In the genomic region with DNA sequence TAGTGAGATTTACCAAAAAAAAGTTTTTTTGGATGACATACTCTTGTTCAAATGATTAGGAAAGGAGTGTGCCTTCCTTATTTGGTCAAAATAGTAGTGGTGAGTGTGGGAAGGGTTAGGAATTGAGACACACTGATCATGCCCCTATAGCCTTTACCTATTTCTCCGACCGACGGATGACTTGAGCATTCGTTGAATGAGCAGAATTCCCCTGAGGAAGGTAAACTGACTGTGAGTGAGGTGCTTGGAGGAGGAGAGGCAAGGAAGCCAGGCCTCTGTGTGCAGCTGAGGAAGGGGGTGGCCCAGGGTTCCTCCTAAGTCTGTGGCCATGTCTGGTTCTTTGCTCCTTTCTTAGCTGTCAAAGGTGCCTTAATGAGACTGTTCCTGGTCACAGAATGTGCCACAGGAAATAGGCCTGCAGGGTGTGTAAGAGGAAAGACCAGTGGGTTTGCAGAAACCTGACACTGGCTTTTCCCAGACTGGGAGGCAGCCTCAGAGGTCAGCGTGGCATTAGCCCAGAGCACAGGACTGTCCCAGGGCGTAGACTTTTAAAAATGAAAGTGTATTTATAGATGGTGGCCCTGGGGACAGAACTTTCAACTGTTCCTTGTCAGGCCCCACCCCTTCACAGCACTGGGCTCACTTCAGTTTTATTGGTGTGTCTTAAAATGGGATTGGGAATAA, we compare ENCODE assay signal across 9 cellular contexts.
DNase-seq lines count a peak whose midpoint lies in the region; ATAC-seq and TF ChIP-seq lines count a peak whose summit lies in the region.
"Had no signal": no experiment of that assay in that cellular context is flagged by ENCODE, and none has a peak within 500 bp of the region (broad histone marks: within the 10 kb centered on the region; RNA-seq: fewer than 3 reads in every experiment).

No MANE protein-coding gene starts in this region.

- peaks cover 75% of the 10 kb centered on the region for H3K4me1 Mint-ChIP-seq in HFFc6 (ENCODE audit: low read depth)

- peak overlapping the region; percentile 25 to 95 (median 72) for H3K27ac ChIP-seq in tibial nerve

- no peak for TF ChIP-seq POLR2A in tibial nerve (IDR thresholded peaks at IDR 0.05)

- H3K9me3 ChIP-seq in adipocyte (ENCODE audit: control insufficient read depth, low read length) (no peaks in the 10 kb centered on the region), tibial nerve (no peaks in the 10 kb centered on the region)

- H3K36me3 ChIP-seq in adipocyte (ENCODE audit: control insufficient read depth, insufficient read depth, low read length, severe bottlenecking) (peaks cover 10% of the 10 kb centered on the region), tibial nerve (no peaks in the 10 kb centered on the region)

- no peak for TF ChIP-seq CTCF in HFFc6 (IDR thresholded peaks at IDR 0.05)
- peak in 1 of 5 experiments; percentile 15 for TF ChIP-seq CTCF in tibial nerve (IDR thresholded peaks at IDR 0.05)

- H3K4me3 Mint-ChIP-seq in HFFc6 = peak overlapping the region; percentile 22; the same call in 1 of the 2 replicates

- DNase-seq in HFFc6 (peak; percentile 31), adipocyte (ENCODE audit: low read depth) (no peak), left colon (peak; percentile 24 to 40), tibial nerve (ENCODE audit: low spot score in 2 of 2) (no peak), GF-D8 (lab: John Stamatoyannopoulos, UW) (no peak), superior temporal gyrus (ENCODE audit: extremely low spot score) (no peak)
- DNase-seq in stimulated activated naive CD4-positive, alpha-beta T cell (lab: John Stamatoyannopoulos, UW) = no peak
- DNase-seq: activated effector memory CD4-positive, alpha-beta T cell treated with Interleukin-2 at 50 U/mL for 16 hours had no signal

- no peak for TF ChIP-seq EP300 in tibial nerve (IDR thresholded peaks at IDR 0.05)

- peak; percentile 95 for ATAC-seq in left colon
- ATAC-seq: K562 had no signal

- peaks cover 81% of the 10 kb centered on the region for H3K4me1 ChIP-seq in adipocyte (ENCODE audit: control insufficient read depth, insufficient read depth, low read length)
- H3K4me1 ChIP-seq in tibial nerve = peaks cover 0 to 95% (median 55%) of the 10 kb centered on the region in 4 donors

- H3K27me3 Mint-ChIP-seq in HFFc6 (ENCODE audit: insufficient read depth) = no peaks in the 10 kb centered on the region

- peak overlapping the region; percentile 74 for H3K9ac ChIP-seq in adipocyte (ENCODE audit: low read length)

- intact Hi-C loops in left colon (cut with DNase I, micrococcal nuclease) = no loop called here

- no peaks in the 10 kb centered on the region for H3K9me3 Mint-ChIP-seq in HFFc6

- H3K36me3 Mint-ChIP-seq in HFFc6 (ENCODE audit: low read depth) = peaks cover 5% of the 10 kb centered on the region

- peak overlapping the region; percentile 41 for H3K4me3 ChIP-seq in adipocyte (ENCODE audit: low read length)
- no peak overlapping the region for H3K4me3 ChIP-seq in tibial nerve
- H3K4me3 ChIP-seq: K562 had no signal

- H3K27ac Mint-ChIP-seq in HFFc6 = peak overlapping the region; percentile 60

- 60 to 62% methylated on average over 6 of the region's 6 CpGs for WGBS in tibial nerve, 2 donors

- H3K27me3 ChIP-seq in adipocyte (replicated peaks; ENCODE audit: control insufficient read depth, insufficient read depth, low read length) (no peaks in the 10 kb centered on the region), tibial nerve (no peaks in the 10 kb centered on the region)

Comparison
In these comparisons a context has a peak if more than half of its experiments do, and no peak if none do; other contexts are left out.
1. DNase-seq: peak in HFFc6 (single experiment) and left colon (2 of 2); none in adipocyte (single experiment), tibial nerve (0 of 2), GF-D8 (single experiment), superior temporal gyrus (single experiment) and stimulated activated naive CD4-positive, alpha-beta T cell (0 of 6).